24 cellular contexts compared by ENCODE assay signal in genomic region chr5:122447941-122448340, GRCh38.
"Had no signal": no experiment of that assay in that cellular context is flagged by ENCODE, and none has a peak within 500 bp of the region (broad histone marks: within the 10 kb centered on the region; RNA-seq: fewer than 3 reads in every experiment).

No MANE protein-coding gene starts in this region.

- H3K36me3 ChIP-seq: brain microvascular endothelial cell had no signal

- H3K4me3 ChIP-seq: coronary artery, dorsolateral prefrontal cortex had no signal

- DNase-seq: activated CD4-positive, alpha-beta memory T cell treated with anti-CD3 and anti-CD28 coated beads, Interleukin-2, amount 10 ng/mL, durations not matched to agents 7 days and 5 days; activated CD4-positive, alpha-beta T cell treated with anti-CD3 and anti-CD28 coated beads for 36 hours; activated CD4-positive, alpha-beta T cell treated with anti-CD3 and anti-CD28 coated beads, Interleukin-2, amount 10 ng/mL, durations not matched to agents 24 days and 14 days; activated CD4-positive, CD25-positive, alpha-beta regulatory T cell; activated CD4-positive, CD25-positive, alpha-beta regulatory T cell treated with anti-CD3 and anti-CD28 coated beads, Interleukin-2, amount 50 U/mL, for 72 hours; activated CD8-positive, alpha-beta memory T cell treated with anti-CD3 and anti-CD28 coated beads, Interleukin-2, amount 50 U/mL, for 48 hours; activated gamma-delta T cell; activated naive CD4-positive, alpha-beta T cell; activated naive CD4-positive, alpha-beta T cell treated with anti-CD3 and anti-CD28 coated beads, Interleukin-2, amount 50 U/mL, for 16 hours; activated T-cell treated with anti-CD3 and anti-CD28 coated beads for 4 hours; activated T-cell treated with anti-CD3 and anti-CD28 coated beads, Interleukin-2, amount 50 U/mL, for 24 hours; activated T-cell treated with anti-CD3 and anti-CD28 coated beads, Interleukin-2, amount 50 U/mL, for 72 hours; amniotic stem cell; anterior cingulate cortex; brain microvascular endothelial cell; dorsolateral prefrontal cortex; effector memory CD4-positive, alpha-beta T cell; endodermal cell; foreskin fibroblast; head of caudate nucleus; hippocampal formation; T-helper 2 cell had no signal

- H3K27ac ChIP-seq: brain microvascular endothelial cell, coronary artery, dorsolateral prefrontal cortex had no signal

- ATAC-seq: activated CD4-positive, alpha-beta T cell treated with anti-CD3 and anti-CD28 coated beads for 36 hours; activated T-cell treated with anti-CD3 and anti-CD28 coated beads, Interleukin-2, amount 50 U/mL, for 72 hours; esophagus mucosa had no signal

- H3K27me3 ChIP-seq: brain microvascular endothelial cell, dorsolateral prefrontal cortex had no signal
